Comparison of ENCODE assay signal across 23 cellular contexts in the genomic region with DNA sequence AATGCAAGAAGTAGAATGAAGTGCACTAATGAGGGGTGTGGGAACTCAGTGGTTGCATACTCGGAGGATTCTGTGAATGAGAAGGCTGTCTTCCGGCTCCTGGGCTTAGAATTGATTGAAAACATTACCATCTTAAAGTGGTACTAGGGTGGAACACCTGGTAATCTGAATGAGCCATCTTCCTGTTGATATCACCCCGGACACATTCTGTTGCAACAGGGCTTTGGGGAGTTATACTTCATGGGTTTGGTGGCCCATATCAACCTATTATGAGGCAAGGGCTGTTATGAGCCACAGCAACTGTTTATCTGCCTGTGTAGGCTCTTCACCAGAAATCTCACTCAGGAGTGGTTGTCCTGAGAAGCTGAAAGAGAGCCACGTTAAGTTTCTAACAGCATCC.
"Had no signal": no experiment of that assay in that cellular context is flagged by ENCODE, and none has a peak within 500 bp of the region (broad histone marks: within the 10 kb centered on the region; RNA-seq: fewer than 3 reads in every experiment).

No MANE protein-coding gene starts in this region.

- H3K27ac Mint-ChIP-seq: dendritic cell treated with granulocyte-macrophage colony-stimulating factor and Interleukin-4, amounts not matched to agents 40 ng/mL and 50 ng/mL, for 4 days; effector memory CD8-positive, alpha-beta T cell; endodermal cell; mesothelial cell of epicardium; naive B cell had no signal

- H3K4me1 Mint-ChIP-seq: naive B cell had no signal

- H3K4me3 Mint-ChIP-seq: dendritic cell treated with granulocyte-macrophage colony-stimulating factor and Interleukin-4, amounts not matched to agents 40 ng/mL and 50 ng/mL, for 4 days; effector memory CD8-positive, alpha-beta T cell; endodermal cell; mesothelial cell of epicardium; naive B cell had no signal

- H3K36me3 Mint-ChIP-seq: mesothelial cell of epicardium had no signal

- H3K9me3 Mint-ChIP-seq: effector memory CD8-positive, alpha-beta T cell had no signal

- ATAC-seq: effector memory CD8-positive, alpha-beta T cell; esophagus mucosa; gastrocnemius medialis; heart right ventricle; left cardiac atrium; left lung; left ventricle myocardium superior; lower lobe of right lung; mucosa of descending colon had no signal

- DNase-seq: cortex of kidney; effector CD8-positive, alpha-beta T cell; effector memory CD8-positive, alpha-beta T cell; endodermal cell; erythroblast; esophagus squamous epithelium; foreskin fibroblast; foreskin melanocyte; gastrocnemius medialis; glutamatergic neuron; head of caudate nucleus; heart right ventricle; hippocampal formation; left cardiac atrium; left lung; left ventricle myocardium superior; lower lobe of right lung; mesenchymal stem cell; mucosa of descending colon; naive B cell had no signal
